30 cellular contexts compared by ENCODE assay signal in the genomic region with DNA sequence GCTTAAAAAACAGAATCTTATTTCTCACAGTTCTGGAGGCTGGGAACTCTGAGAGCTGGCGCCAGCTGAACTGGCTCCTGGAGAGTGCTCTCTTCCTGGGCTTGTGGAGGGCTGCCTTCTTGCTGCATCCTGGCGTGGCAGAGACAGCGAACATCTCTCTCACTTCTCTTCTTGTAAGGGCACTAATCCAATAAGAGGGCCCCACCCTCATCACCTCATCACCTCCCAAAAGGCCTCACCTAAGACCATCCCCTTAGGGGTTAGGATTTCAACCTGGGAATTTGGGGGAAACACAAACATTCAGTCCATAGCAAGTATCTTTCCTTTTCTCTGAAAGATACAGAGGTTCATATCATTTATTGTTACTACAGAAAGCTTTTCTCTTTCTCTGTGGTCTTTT. TPM values are rescaled to one million over a fixed set of nuclear protein-coding genes. Genes with fewer than 3 reads are reported as not detected.
DNase-seq lines count a peak whose midpoint lies in the region; ATAC-seq, FAIRE-seq and TF ChIP-seq lines count a peak whose summit lies in the region.
"Had no signal": no experiment of that assay in that cellular context is flagged by ENCODE, and none has a peak within 500 bp of the region (broad histone marks: within the 10 kb centered on the region; RNA-seq: fewer than 3 reads in every experiment).

No MANE protein-coding gene starts in this region.

- POLR2A ChIA-PET in HepG2 (lab: Yijun Ruan, JAX): no interaction called here
- POLR2A ChIA-PET in PC-3 (lab: Charles Lee; ENCODE audit: unreplicated experiment): no interaction called here

- no peak overlapping the region for H3K4me3 Mint-ChIP-seq in nephron
- H3K4me3 Mint-ChIP-seq in activated CD8-positive, alpha-beta memory T cell treated with anti-CD3 and anti-CD28 coated beads, Interleukin-2, amount 10 ng/mL, durations not matched to agents 7 days and 5 days: no peak overlapping the region
- H3K4me3 Mint-ChIP-seq: B cell; CD14-positive monocyte; CD4-positive, alpha-beta memory T cell; CD8-positive, alpha-beta memory T cell had no signal

- H3K36me3 Mint-ChIP-seq in nephron (ENCODE audit: low read depth): no peaks in the 10 kb centered on the region
- no peaks in the 10 kb centered on the region for H3K36me3 Mint-ChIP-seq in activated CD8-positive, alpha-beta memory T cell treated with anti-CD3 and anti-CD28 coated beads, Interleukin-2, amount 10 ng/mL, durations not matched to agents 7 days and 5 days
- H3K36me3 Mint-ChIP-seq: CD14-positive monocyte had no signal

- no peak overlapping the region for H3K9ac ChIP-seq in HepG2 (ENCODE audit: insufficient read depth, low read depth, low read length)
- no peak overlapping the region for H3K9ac ChIP-seq in PC-3 (ENCODE audit: low read length)

- H3K27ac Mint-ChIP-seq in nephron: peak overlapping the region in 2 of 3 experiments; percentile 72 to 90
- no peak overlapping the region for H3K27ac Mint-ChIP-seq in activated CD8-positive, alpha-beta memory T cell treated with anti-CD3 and anti-CD28 coated beads, Interleukin-2, amount 10 ng/mL, durations not matched to agents 7 days and 5 days
- H3K27ac Mint-ChIP-seq: B cell had no signal

- H3K4me3 ChIP-seq in HepG2 (replicated peaks in 1 of 3; ENCODE audit: insufficient read depth in 1 of 3, low read depth in 2 of 3, low read length in 3 of 3): no peak overlapping the region
- H3K4me3 ChIP-seq in right lobe of liver: no peak overlapping the region
- no peak overlapping the region for H3K4me3 ChIP-seq in lower lobe of right lung
- no peak overlapping the region for H3K4me3 ChIP-seq in PC-3 (ENCODE audit: low read length)
- H3K4me3 ChIP-seq: A549, GM12878 had no signal

- BruUV-seq in HepG2 (replicated peaks; lab: Mats Ljungman, UMichigan): no TSS peak
- no TSS peak for BruUV-seq in PC-3 (replicated peaks; lab: Mats Ljungman, UMichigan)

- CTCF ChIA-PET in HepG2 (lab: Yijun Ruan, JAX; ENCODE audit: low intra/inter-chr PET ratio, low total read pairs) (no interaction called here), PC-3 (lab: Charles Lee) (no interaction called here)
- CTCF ChIA-PET in activated CD8-positive, alpha-beta memory T cell treated with anti-CD3 and anti-CD28 coated beads, Interleukin-2, amount 10 ng/mL, durations not matched to agents 7 days and 5 days (lab: Charles Lee): no interaction called here

- H3K4me1 ChIP-seq in HepG2 (ENCODE audit: insufficient read depth, low read length) (peaks cover 26% of the 10 kb centered on the region), right lobe of liver (no peaks in the 10 kb centered on the region), lower lobe of right lung (no peaks in the 10 kb centered on the region), PC-3 (ENCODE audit: insufficient read depth, low read length) (no peaks in the 10 kb centered on the region)
- H3K4me1 ChIP-seq: A549 had no signal

- TF ChIP-seq CTCF in HepG2 (CRISPR knock-in tag; IDR thresholded peaks at IDR 0.05) (no peak), right lobe of liver (IDR thresholded peaks at IDR 0.05) (no peak), lower lobe of right lung (IDR thresholded peaks at IDR 0.05) (no peak), nephron (IDR thresholded peaks at IDR 0.05; ENCODE audit: unreplicated experiment in 3 of 3) (no peak), PC-3 (conservative IDR thresholded peaks at IDR 0.05; ENCODE audit: low read depth, low read length) (no peak)

- no peak for TF ChIP-seq RAD21 in HepG2 (CRISPR knock-in tag; IDR thresholded peaks at IDR 0.05)

- H3K9me3 Mint-ChIP-seq in nephron: peaks cover 2% of the 10 kb centered on the region
- no peaks in the 10 kb centered on the region for H3K9me3 Mint-ChIP-seq in activated CD8-positive, alpha-beta memory T cell treated with anti-CD3 and anti-CD28 coated beads, Interleukin-2, amount 10 ng/mL, durations not matched to agents 7 days and 5 days (ENCODE audit: low read depth)
- H3K9me3 Mint-ChIP-seq: CD4-positive, alpha-beta memory T cell; CD4-positive, CD25-positive, alpha-beta regulatory T cell; CD8-positive, alpha-beta memory T cell had no signal

- H3K27ac ChIP-seq in HepG2 (ENCODE audit: extremely low read length, insufficient read depth, low read length) (no peak overlapping the region), right lobe of liver (no peak overlapping the region), lower lobe of right lung (no peak overlapping the region), PC-3 (ENCODE audit: low read length) (no peak overlapping the region)
- H3K27ac ChIP-seq: 22Rv1, A549 had no signal

- H2AFZ ChIP-seq in HepG2 (ENCODE audit: low read length): no peak overlapping the region
- H2AFZ ChIP-seq in PC-3 (ENCODE audit: low read length): no peak overlapping the region

- H3K4me2 ChIP-seq in HepG2 (ENCODE audit: low read depth, low read length) (no peak overlapping the region), PC-3 (ENCODE audit: low read length) (no peak overlapping the region)
- H3K4me2 ChIP-seq: A549 had no signal

- ATAC-seq in HepG2: no peak
- no peak for ATAC-seq in right lobe of liver
- no peak for ATAC-seq in lower lobe of right lung
- no peak for ATAC-seq in activated CD8-positive, alpha-beta memory T cell treated with anti-CD3 and anti-CD28 coated beads, Interleukin-2, amount 10 ng/mL, durations not matched to agents 7 days and 5 days
- ATAC-seq in PC-3: no peak
- ATAC-seq: A549, GM12878 had no signal

- H3K79me2 ChIP-seq in HepG2 (ENCODE audit: insufficient read depth, low read length): no peaks in the 10 kb centered on the region
- no peaks in the 10 kb centered on the region for H3K79me2 ChIP-seq in PC-3 (ENCODE audit: low read length)

- no peak for TF ChIP-seq EP300 in HepG2 (IDR thresholded peaks at IDR 0.05; ENCODE audit: low read depth in 2 of 2, low read length in 2 of 2)
- TF ChIP-seq EP300 in HepG2 (CRISPR knock-in tag; IDR thresholded peaks at IDR 0.05; ENCODE audit: borderline replicate concordance): no peak

- H3F3A ChIP-seq in PC-3 (ENCODE audit: low read length, unreplicated experiment): no peaks in the 10 kb centered on the region

- in situ Hi-C loops in HepG2 (cut with HindIII; ENCODE audit: extremely low pct_ligation_motif_present, low pct_unique_long_range_greater_than_20kb): no loop called here

- no peak for TF ChIP-seq POLR2A in HepG2 (IDR thresholded peaks at IDR 0.05; ENCODE audit: insufficient read depth in 1 of 2, low read depth in 2 of 2, low read length in 2 of 2)
- no peak for TF ChIP-seq POLR2A in right lobe of liver (IDR thresholded peaks at IDR 0.05)

- intact Hi-C loops in HepG2 (cut with micrococcal nuclease; ENCODE audit: unreplicated experiment): no loop called here
- intact Hi-C loops in right lobe of liver (cut with DNase I): no loop called here
- intact Hi-C loops in lower lobe of right lung (cut with DNase I): no loop called here
- intact Hi-C loops in PC-3 (cut with micrococcal nuclease): no loop called here

- no peak for FAIRE-seq in HepG2 (lab: Jason Lieb, UNC)
- FAIRE-seq: A549, GM12878, GM12892, GM18507 had no signal

- H4K20me1 ChIP-seq in HepG2 (ENCODE audit: insufficient read depth, low read length) (no peaks in the 10 kb centered on the region), PC-3 (ENCODE audit: low read length) (no peaks in the 10 kb centered on the region)

- H3K36me3 ChIP-seq in HepG2 (replicated peaks in 1 of 2; ENCODE audit: control insufficient read depth in 1 of 2, insufficient read depth in 2 of 2, low read length in 2 of 2) (no peaks in the 10 kb centered on the region), right lobe of liver (no peaks in the 10 kb centered on the region), lower lobe of right lung (no peaks in the 10 kb centered on the region), PC-3 (ENCODE audit: low read depth, low read length) (no peaks in the 10 kb centered on the region)

- H3K4me1 Mint-ChIP-seq in nephron: peaks cover 15% of the 10 kb centered on the region
- peaks cover 13% of the 10 kb centered on the region for H3K4me1 Mint-ChIP-seq in activated CD8-positive, alpha-beta memory T cell treated with anti-CD3 and anti-CD28 coated beads, Interleukin-2, amount 10 ng/mL, durations not matched to agents 7 days and 5 days

- no peaks in the 10 kb centered on the region for H3K9me2 ChIP-seq in PC-3 (replicated peaks; ENCODE audit: low read length)

- H3K9me3 ChIP-seq in HepG2 (ENCODE audit: low read length) (no peaks in the 10 kb centered on the region), right lobe of liver (no peaks in the 10 kb centered on the region), lower lobe of right lung (no peaks in the 10 kb centered on the region), PC-3 (ENCODE audit: low read length) (no peaks in the 10 kb centered on the region)
- H3K9me3 ChIP-seq: A549 had no signal

- no peaks in the 10 kb centered on the region for H3K27me3 Mint-ChIP-seq in nephron (ENCODE audit: low read depth)
- no peaks in the 10 kb centered on the region for H3K27me3 Mint-ChIP-seq in activated CD8-positive, alpha-beta memory T cell treated with anti-CD3 and anti-CD28 coated beads, Interleukin-2, amount 10 ng/mL, durations not matched to agents 7 days and 5 days
- H3K27me3 Mint-ChIP-seq: B cell; CD4-positive, alpha-beta memory T cell had no signal

- peaks cover 14 to 64% of the 10 kb centered on the region in 2 experiments for H3K27me3 ChIP-seq in HepG2 (ENCODE audit: control insufficient read depth in 1 of 2, insufficient read depth in 2 of 2, low read length in 2 of 2)
- no peaks in the 10 kb centered on the region for H3K27me3 ChIP-seq in right lobe of liver
- peaks cover 6% of the 10 kb centered on the region for H3K27me3 ChIP-seq in lower lobe of right lung (ENCODE audit: low read depth)
- no peaks in the 10 kb centered on the region for H3K27me3 ChIP-seq in PC-3 (ENCODE audit: low read length)

- DNase-seq in HepG2 (ENCODE audit: low spot score): no peak
- DNase-seq in right lobe of liver: no peak
- peak; percentile 6 for DNase-seq in lower lobe of right lung
- no peak for DNase-seq in activated CD8-positive, alpha-beta memory T cell treated with anti-CD3 and anti-CD28 coated beads, Interleukin-2, amount 10 ng/mL, durations not matched to agents 7 days and 5 days
- no peak for DNase-seq in cerebellum (ENCODE audit: low spot score)
- DNase-seq in PC-3: no peak
- DNase-seq: AML-193; C1 segment of cervical spinal cord; CD4-positive, alpha-beta memory T cell; CD4-positive, CD25-positive, alpha-beta regulatory T cell; COR-L47; DMS 273 treated with DMSO at 0.1 percent for 48 hours; DMS153; DMS53; DMS79; DND-41; EL; GDM1 had no signal

- 47% methylated on average over 3 of the region's 3 CpGs for WGBS in HepG2 (ENCODE audit: low lambda C conversion rate)
- 89% methylated on average over 3 of the region's 3 CpGs for WGBS in right lobe of liver (ENCODE audit: insufficient coverage, low coverage, low lambda C conversion rate, missing lambda C conversion rate)

RNA-seq across cellular contexts. Expression of a gene that starts 23.9 kb away (rescaled TPM):
- not detected in 2 replicates for total RNA-seq in HepG2 (2016; rRNA removed; fragmentation: Illumina TruSeq; extraction: Trizol)
- not detected in 2 replicates for total RNA-seq in HepG2 (2016; cell fraction: cytosol; rRNA removed; fragmentation: Illumina TruSeq; extraction: Trizol; ENCODE audit: low read depth)
- total RNA-seq in HepG2 (2016; cell fraction: insoluble cytoplasmic fraction; rRNA removed; fragmentation: Illumina TruSeq; extraction: Trizol): not detected in 2 replicates
- not detected in 2 replicates for total RNA-seq in HepG2 (2016; cell fraction: membrane; rRNA removed; fragmentation: Illumina TruSeq; extraction: Trizol)
- total RNA-seq in HepG2 (2016; cell fraction: nucleus; rRNA removed; fragmentation: Illumina TruSeq; extraction: Trizol): not detected in 2 replicates
- 0.04 TPM in 1 of 2 replicates, not detected in the other for polyA plus RNA-seq in HepG2 (2011; rRNA removed)
- not detected in 2 replicates for polyA plus RNA-seq in HepG2 (2011; cell fraction: cytosol; rRNA removed)
- 0.07 TPM in 1 of 2 replicates, not detected in the other for polyA plus RNA-seq in HepG2 (2011; cell fraction: nucleus; rRNA removed)
- polyA plus RNA-seq in HepG2 (2012): not detected in 2 replicates
- polyA plus RNA-seq in HepG2 (2016; cell fraction: cytosol; fragmentation: Illumina TruSeq; extraction: Trizol; ENCODE audit: low read depth): 0.07 TPM in 1 of 2 replicates, not detected in the other
- polyA plus RNA-seq in HepG2 (2016; cell fraction: insoluble cytoplasmic fraction; fragmentation: Illumina TruSeq; extraction: Trizol; ENCODE audit: low read depth): not detected in 2 replicates
- polyA plus RNA-seq in HepG2 (2016; cell fraction: membrane; fragmentation: Illumina TruSeq; extraction: Trizol; ENCODE audit: low read depth): not detected in 2 replicates
- not detected in 2 replicates for polyA plus RNA-seq in HepG2 (2016; cell fraction: nucleus; fragmentation: Illumina TruSeq; extraction: Trizol; ENCODE audit: insufficient read depth, low read depth)
- polyA minus RNA-seq in HepG2 (2011; rRNA and poly(A)+ RNA removed; ENCODE audit: low replicate concordance): not detected in 2 replicates
- not detected in 2 replicates for polyA minus RNA-seq in HepG2 (2011; cell fraction: cytosol; rRNA and poly(A)+ RNA removed)
- not detected in 2 replicates for polyA minus RNA-seq in HepG2 (2011; cell fraction: nucleus; rRNA and poly(A)+ RNA removed)
- under 1 TPM in 1 of 6 experiments, not detected in 5; 0.15 TPM for total RNA-seq in right lobe of liver
- total RNA-seq in lower lobe of right lung: 0.27 TPM
- total RNA-seq in activated CD8-positive, alpha-beta memory T cell treated with anti-CD3 and anti-CD28 coated beads, Interleukin-2, amount 10 ng/mL, durations not matched to agents 7 days and 5 days: 1 to 10 TPM in 1 of 2 experiments, under 1 TPM in 1; 0.75 to 1.4 TPM
- not detected for total RNA-seq in cerebellum
- total RNA-seq in PC-3 (2014; rRNA removed): not detected in 2 replicates
- total RNA-seq: A172; CD4-positive, CD25-positive, alpha-beta regulatory T cell; G401 had no signal
- polyA plus RNA-seq: BJ; CD14-positive monocyte; CD8-positive, alpha-beta memory T cell had no signal

RNA-seq across cellular contexts. Expression of a gene that starts 33.7 kb away (rescaled TPM):
- total RNA-seq in HepG2 (2016; rRNA removed; fragmentation: Illumina TruSeq; extraction: Trizol) (176 and 241 TPM in 2 replicates), right lobe of liver (10 to 100 TPM; 26.6 to 78.5 (median 43.1) TPM), lower lobe of right lung (47.8 TPM), cerebellum (30.2 TPM), PC-3 (2014; rRNA removed) (123 and 155 TPM in 2 replicates)
- total RNA-seq in HepG2 (2016; cell fraction: cytosol; rRNA removed; fragmentation: Illumina TruSeq; extraction: Trizol; ENCODE audit: low read depth): 87.3 and 95.0 TPM in 2 replicates
- 183 and 249 TPM in 2 replicates for total RNA-seq in HepG2 (2016; cell fraction: insoluble cytoplasmic fraction; rRNA removed; fragmentation: Illumina TruSeq; extraction: Trizol)
- total RNA-seq in HepG2 (2016; cell fraction: membrane; rRNA removed; fragmentation: Illumina TruSeq; extraction: Trizol): 132 TPM in 2 replicates
- total RNA-seq in HepG2 (2016; cell fraction: nucleus; rRNA removed; fragmentation: Illumina TruSeq; extraction: Trizol): 62.7 and 70.4 TPM in 2 replicates
- 74.2 and 85.6 TPM in 2 replicates for polyA plus RNA-seq in HepG2 (2011; rRNA removed)
- 65.6 and 79.0 TPM in 2 replicates for polyA plus RNA-seq in HepG2 (2011; cell fraction: cytosol; rRNA removed)
- polyA plus RNA-seq in HepG2 (2011; cell fraction: nucleus; rRNA removed): 20.8 and 28.8 TPM in 2 replicates
- 63.5 and 72.2 TPM in 2 replicates for polyA plus RNA-seq in HepG2 (2012)
- polyA plus RNA-seq in HepG2 (2016; cell fraction: cytosol; fragmentation: Illumina TruSeq; extraction: Trizol; ENCODE audit: low read depth): 85.1 and 96.0 TPM in 2 replicates
- polyA plus RNA-seq in HepG2 (2016; cell fraction: insoluble cytoplasmic fraction; fragmentation: Illumina TruSeq; extraction: Trizol; ENCODE audit: low read depth): 291 and 300 TPM in 2 replicates
- polyA plus RNA-seq in HepG2 (2016; cell fraction: membrane; fragmentation: Illumina TruSeq; extraction: Trizol; ENCODE audit: low read depth): 120 and 134 TPM in 2 replicates
- 124 and 125 TPM in 2 replicates for polyA plus RNA-seq in HepG2 (2016; cell fraction: nucleus; fragmentation: Illumina TruSeq; extraction: Trizol; ENCODE audit: insufficient read depth, low read depth)
- polyA minus RNA-seq in HepG2 (2011; rRNA and poly(A)+ RNA removed; ENCODE audit: low replicate concordance): 34.2 and 40.9 TPM in 2 replicates
- polyA minus RNA-seq in HepG2 (2011; cell fraction: cytosol; rRNA and poly(A)+ RNA removed): 21.3 and 22.0 TPM in 2 replicates
- polyA minus RNA-seq in HepG2 (2011; cell fraction: nucleus; rRNA and poly(A)+ RNA removed): 17.4 and 18.3 TPM in 2 replicates
- 10 to 100 TPM; 74.4 to 87.0 TPM for total RNA-seq in activated CD8-positive, alpha-beta memory T cell treated with anti-CD3 and anti-CD28 coated beads, Interleukin-2, amount 10 ng/mL, durations not matched to agents 7 days and 5 days

RNA-seq across cellular contexts. Expression of a gene that starts 34.6 kb away (rescaled TPM):
- total RNA-seq in HepG2 (2016; rRNA removed; fragmentation: Illumina TruSeq; extraction: Trizol): 553 and 677 TPM in 2 replicates
- total RNA-seq in HepG2 (2016; cell fraction: cytosol; rRNA removed; fragmentation: Illumina TruSeq; extraction: Trizol; ENCODE audit: low read depth): 167 and 195 TPM in 2 replicates
- total RNA-seq in HepG2 (2016; cell fraction: insoluble cytoplasmic fraction; rRNA removed; fragmentation: Illumina TruSeq; extraction: Trizol): 558 and 662 TPM in 2 replicates
- 368 and 445 TPM in 2 replicates for total RNA-seq in HepG2 (2016; cell fraction: membrane; rRNA removed; fragmentation: Illumina TruSeq; extraction: Trizol)
- 262 and 285 TPM in 2 replicates for total RNA-seq in HepG2 (2016; cell fraction: nucleus; rRNA removed; fragmentation: Illumina TruSeq; extraction: Trizol)
- 102 and 116 TPM in 2 replicates for polyA plus RNA-seq in HepG2 (2011; rRNA removed)
- polyA plus RNA-seq in HepG2 (2011; cell fraction: cytosol; rRNA removed): 99.2 and 105 TPM in 2 replicates
- 138 and 159 TPM in 2 replicates for polyA plus RNA-seq in HepG2 (2011; cell fraction: nucleus; rRNA removed)
- 242 and 252 TPM in 2 replicates for polyA plus RNA-seq in HepG2 (2012)
- polyA plus RNA-seq in HepG2 (2016; cell fraction: cytosol; fragmentation: Illumina TruSeq; extraction: Trizol; ENCODE audit: low read depth): 157 and 173 TPM in 2 replicates
- polyA plus RNA-seq in HepG2 (2016; cell fraction: insoluble cytoplasmic fraction; fragmentation: Illumina TruSeq; extraction: Trizol; ENCODE audit: low read depth): 584 and 596 TPM in 2 replicates
- 236 and 293 TPM in 2 replicates for polyA plus RNA-seq in HepG2 (2016; cell fraction: membrane; fragmentation: Illumina TruSeq; extraction: Trizol; ENCODE audit: low read depth)
- 406 and 459 TPM in 2 replicates for polyA plus RNA-seq in HepG2 (2016; cell fraction: nucleus; fragmentation: Illumina TruSeq; extraction: Trizol; ENCODE audit: insufficient read depth, low read depth)
- 138 and 285 TPM in 2 replicates for polyA minus RNA-seq in HepG2 (2011; rRNA and poly(A)+ RNA removed; ENCODE audit: low replicate concordance)
- polyA minus RNA-seq in HepG2 (2011; cell fraction: cytosol; rRNA and poly(A)+ RNA removed): 242 and 244 TPM in 2 replicates
- 245 and 282 TPM in 2 replicates for polyA minus RNA-seq in HepG2 (2011; cell fraction: nucleus; rRNA and poly(A)+ RNA removed)
- 10 to 100 TPM; 50.4 to 97.1 (median 77.8) TPM for total RNA-seq in right lobe of liver
- total RNA-seq in lower lobe of right lung: 112 TPM
- 100 to 1,000 TPM; 239 to 320 TPM for total RNA-seq in activated CD8-positive, alpha-beta memory T cell treated with anti-CD3 and anti-CD28 coated beads, Interleukin-2, amount 10 ng/mL, durations not matched to agents 7 days and 5 days
- total RNA-seq in cerebellum: 169 TPM
- 253 and 280 TPM in 2 replicates for total RNA-seq in PC-3 (2014; rRNA removed)
